ENCODE assay signal across 1 cellular context in the genomic region with DNA sequence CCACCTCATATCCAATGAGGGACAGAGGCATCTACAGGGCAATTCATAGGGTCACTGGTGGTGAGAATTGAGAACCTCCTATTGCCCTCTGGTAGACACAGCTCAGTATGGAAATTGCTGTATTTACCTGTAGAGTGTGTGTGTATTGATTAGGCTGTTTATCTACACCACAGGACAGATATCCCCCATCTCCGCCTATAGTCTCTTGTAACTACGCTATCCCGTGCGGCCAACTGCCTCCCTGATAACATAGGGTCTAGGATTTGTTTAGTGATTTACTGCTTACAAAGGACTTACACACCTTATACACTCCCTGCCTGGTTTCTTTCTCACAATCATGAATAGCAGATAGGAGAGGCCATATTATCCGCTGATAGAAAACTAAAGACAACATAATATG.
TF ChIP-seq lines count a peak whose summit lies in the region.

No MANE protein-coding gene starts in this region.

TF ChIP-seq in K562, 482 proteins besides CTCF, POLR2A, EP300 and RAD21 (continues in another document):
- TF ChIP-seq ERF (CRISPR knock-in tag; IDR thresholded peaks at IDR 0.05) (no peak), CAMTA2 (CRISPR knock-in tag; conservative IDR thresholded peaks at IDR 0.05) (no peak), HDAC8 (tag; IDR thresholded peaks at IDR 0.05) (no peak), NKRF (IDR thresholded peaks at IDR 0.05; ENCODE audit: borderline replicate concordance) (no peak), EZH2 (IDR thresholded peaks at IDR 0.05; ENCODE audit: borderline replicate concordance, low read depth, low read length) (no peak), ADNP (tag; IDR thresholded peaks at IDR 0.05) (no peak), HES1 (IDR thresholded peaks at IDR 0.05; ENCODE audit: low read depth) (no peak), NFATC3 (IDR thresholded peaks at IDR 0.05) (no peak), CBX8 (IDR thresholded peaks at IDR 0.05; ENCODE audit: borderline replicate concordance, extremely low read depth, low read depth, low read length, poor library complexity, severe bottlenecking) (no peak), ZNF764 (CRISPR knock-in tag; IDR thresholded peaks at IDR 0.05; ENCODE audit: low read depth) (no peak), NR3C1 (CRISPR knock-in tag; IDR thresholded peaks at IDR 0.05) (no peak), ZNF449 (CRISPR knock-in tag; IDR thresholded peaks at IDR 0.05) (no peak), ARID1B (IDR thresholded peaks at IDR 0.05) (0 out of 2 replicates have a peak, but pooled peaks have one; percentile 13), CXXC5 (CRISPR knock-in tag; IDR thresholded peaks at IDR 0.05) (peak; percentile 31; the same call in 1 of the 2 replicates), ZNF274 (IDR thresholded peaks at IDR 0.05; ENCODE audit: borderline replicate concordance, low read depth, low read length) (no peak), CBFA2T2 (conservative IDR thresholded peaks at IDR 0.05) (peak; percentile 48), RFX7 (CRISPR knock-in tag; IDR thresholded peaks at IDR 0.05) (no peak), SIRT6 (IDR thresholded peaks at IDR 0.05; ENCODE audit: low read depth, low read length) (no peak), ARID2 (IDR thresholded peaks at IDR 0.05) (no peak), NR1H2 (CRISPR knock-in tag; IDR thresholded peaks at IDR 0.05) (no peak), KHSRP (IDR thresholded peaks at IDR 0.05) (no peak), FOXP1 (CRISPR knock-in tag; IDR thresholded peaks at IDR 0.05) (no peak), ZNF785 (CRISPR knock-in tag; IDR thresholded peaks at IDR 0.05) (no peak), HMGN3 (IDR thresholded peaks at IDR 0.05; ENCODE audit: borderline replicate concordance, extremely low read depth, insufficient read length, low read depth, low read length) (no peak), DPF2 (IDR thresholded peaks at IDR 0.05) (peak; percentile 16; the same call in 1 of the 2 replicates), ZNF316 (IDR thresholded peaks at IDR 0.05) (peak; percentile 66), CHAMP1 (IDR thresholded peaks at IDR 0.05) (no peak), CREM (IDR thresholded peaks at IDR 0.05; ENCODE audit: low read depth) (no peak), TAF9B (IDR thresholded peaks at IDR 0.05; ENCODE audit: partially characterized antibody) (no peak), BRD4 (IDR thresholded peaks at IDR 0.05) (no peak), FOSL1 (tag; conservative IDR thresholded peaks at IDR 0.05) (no peak), CREB5 (CRISPR knock-in tag; IDR thresholded peaks at IDR 0.05) (no peak), HDAC1 (IDR thresholded peaks at IDR 0.05) (peak in 1 of 2 experiments; percentile 39; a peak in 1 of 4 replicates), KLF16 (IDR thresholded peaks at IDR 0.05) (0 out of 2 replicates have a peak, but pooled peaks have one; percentile 12), ZKSCAN1 (IDR thresholded peaks at IDR 0.05; ENCODE audit: low read depth, low read length) (no peak), GABPB1 (CRISPR knock-in tag; IDR thresholded peaks at IDR 0.05) (no peak), ZNF583 (CRISPR knock-in tag; IDR thresholded peaks at IDR 0.05) (no peak), NCOA6 (IDR thresholded peaks at IDR 0.05) (no peak), RBM34 (IDR thresholded peaks at IDR 0.05; ENCODE audit: borderline replicate concordance, insufficient read depth, low read length) (no peak), EHMT2 (IDR thresholded peaks at IDR 0.05) (no peak), SMARCC2 (IDR thresholded peaks at IDR 0.05; ENCODE audit: low read depth) (no peak)
- TF ChIP-seq, protein P1, sequence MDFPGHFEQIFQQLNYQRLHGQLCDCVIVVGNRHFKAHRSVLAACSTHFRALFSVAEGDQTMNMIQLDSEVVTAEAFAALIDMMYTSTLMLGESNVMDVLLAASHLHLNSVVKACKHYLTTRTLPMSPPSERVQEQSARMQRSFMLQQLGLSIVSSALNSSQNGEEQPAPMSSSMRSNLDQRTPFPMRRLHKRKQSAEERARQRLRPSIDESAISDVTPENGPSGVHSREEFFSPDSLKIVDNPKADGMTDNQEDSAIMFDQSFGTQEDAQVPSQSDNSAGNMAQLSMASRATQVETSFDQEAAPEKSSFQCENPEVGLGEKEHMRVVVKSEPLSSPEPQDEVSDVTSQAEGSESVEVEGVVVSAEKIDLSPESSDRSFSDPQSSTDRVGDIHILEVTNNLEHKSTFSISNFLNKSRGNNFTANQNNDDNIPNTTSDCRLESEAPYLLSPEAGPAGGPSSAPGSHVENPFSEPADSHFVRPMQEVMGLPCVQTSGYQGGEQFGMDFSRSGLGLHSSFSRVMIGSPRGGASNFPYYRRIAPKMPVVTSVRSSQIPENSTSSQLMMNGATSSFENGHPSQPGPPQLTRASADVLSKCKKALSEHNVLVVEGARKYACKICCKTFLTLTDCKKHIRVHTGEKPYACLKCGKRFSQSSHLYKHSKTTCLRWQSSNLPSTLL (IDR thresholded peaks at IDR 0.05), result no peak
- TF ChIP-seq, protein P2, sequence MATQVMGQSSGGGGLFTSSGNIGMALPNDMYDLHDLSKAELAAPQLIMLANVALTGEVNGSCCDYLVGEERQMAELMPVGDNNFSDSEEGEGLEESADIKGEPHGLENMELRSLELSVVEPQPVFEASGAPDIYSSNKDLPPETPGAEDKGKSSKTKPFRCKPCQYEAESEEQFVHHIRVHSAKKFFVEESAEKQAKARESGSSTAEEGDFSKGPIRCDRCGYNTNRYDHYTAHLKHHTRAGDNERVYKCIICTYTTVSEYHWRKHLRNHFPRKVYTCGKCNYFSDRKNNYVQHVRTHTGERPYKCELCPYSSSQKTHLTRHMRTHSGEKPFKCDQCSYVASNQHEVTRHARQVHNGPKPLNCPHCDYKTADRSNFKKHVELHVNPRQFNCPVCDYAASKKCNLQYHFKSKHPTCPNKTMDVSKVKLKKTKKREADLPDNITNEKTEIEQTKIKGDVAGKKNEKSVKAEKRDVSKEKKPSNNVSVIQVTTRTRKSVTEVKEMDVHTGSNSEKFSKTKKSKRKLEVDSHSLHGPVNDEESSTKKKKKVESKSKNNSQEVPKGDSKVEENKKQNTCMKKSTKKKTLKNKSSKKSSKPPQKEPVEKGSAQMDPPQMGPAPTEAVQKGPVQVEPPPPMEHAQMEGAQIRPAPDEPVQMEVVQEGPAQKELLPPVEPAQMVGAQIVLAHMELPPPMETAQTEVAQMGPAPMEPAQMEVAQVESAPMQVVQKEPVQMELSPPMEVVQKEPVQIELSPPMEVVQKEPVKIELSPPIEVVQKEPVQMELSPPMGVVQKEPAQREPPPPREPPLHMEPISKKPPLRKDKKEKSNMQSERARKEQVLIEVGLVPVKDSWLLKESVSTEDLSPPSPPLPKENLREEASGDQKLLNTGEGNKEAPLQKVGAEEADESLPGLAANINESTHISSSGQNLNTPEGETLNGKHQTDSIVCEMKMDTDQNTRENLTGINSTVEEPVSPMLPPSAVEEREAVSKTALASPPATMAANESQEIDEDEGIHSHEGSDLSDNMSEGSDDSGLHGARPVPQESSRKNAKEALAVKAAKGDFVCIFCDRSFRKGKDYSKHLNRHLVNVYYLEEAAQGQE (CRISPR knock-in tag; IDR thresholded peaks at IDR 0.05; ENCODE audit: low read depth), result no peak
